ENCODE assay signal across 27 cellular contexts in the genomic region with DNA sequence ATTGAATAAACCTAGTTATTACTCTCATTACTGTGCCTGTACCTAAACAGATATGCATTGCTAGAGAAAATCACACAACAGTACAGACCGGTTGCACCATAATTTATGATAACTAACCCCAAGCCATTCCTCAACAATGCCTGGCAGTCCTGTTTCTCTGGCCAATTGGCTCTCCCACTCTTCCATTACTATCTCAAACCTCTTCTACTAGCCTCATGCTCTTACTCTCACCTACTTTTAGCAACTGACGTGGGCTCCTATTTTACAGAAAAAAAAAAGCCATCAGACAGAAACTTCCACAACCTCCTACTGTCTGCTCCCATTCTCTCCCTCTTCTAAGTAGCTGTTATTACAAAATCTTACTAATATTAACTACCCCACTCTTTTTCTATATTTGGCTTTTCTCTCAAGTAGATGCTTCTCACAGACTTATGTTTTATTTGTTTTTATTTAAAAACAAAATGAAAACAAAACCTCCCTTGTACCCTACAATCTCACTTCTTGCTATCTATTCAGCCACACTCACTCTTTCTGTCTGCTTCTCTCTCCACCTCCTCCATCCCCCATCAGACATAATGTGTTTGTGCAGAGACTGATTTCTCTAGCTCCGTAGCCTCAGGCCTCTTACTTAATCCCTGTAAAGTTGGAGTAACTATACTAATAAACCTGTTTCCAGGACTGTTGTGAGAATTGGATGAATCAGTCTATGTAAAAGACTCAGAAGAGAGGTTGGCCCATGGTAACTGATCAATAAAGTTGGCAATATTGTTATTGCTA. TPM values are rescaled to one million over a fixed set of nuclear protein-coding genes. Genes with fewer than 3 reads are reported as not detected.
A peak's percentile ranks its signal among the peaks of the same experiment; 100 is the strongest.
DNase-seq lines count a peak whose midpoint lies in the region; ATAC-seq, FAIRE-seq and TF ChIP-seq lines count a peak whose summit lies in the region.
"Had no signal": no experiment of that assay in that cellular context is flagged by ENCODE, and none has a peak within 500 bp of the region (broad histone marks: within the 10 kb centered on the region; RNA-seq: fewer than 3 reads in every experiment).

No MANE protein-coding gene starts in this region.

- H3K36me3 ChIP-seq in bronchial epithelial cell (ENCODE audit: control insufficient read depth, insufficient read depth, low read length), result peaks cover 1% of the 10 kb centered on the region
- H3K36me3 ChIP-seq in heart right ventricle, result peaks cover 0 to 44% (median 9%) of the 10 kb centered on the region in 9 donors

- no peak for FAIRE-seq in bronchial epithelial cell (lab: Jason Lieb, UNC)
- FAIRE-seq: GM12891, HTR-8/SVneo had no signal

- ATAC-seq in Right ventricle myocardium inferior (peak; percentile 48), heart right ventricle (peak in 7 of 8 donors; percentile 75 to 95 (median 84)), HG03108 (IDR thresholded peaks at IDR 0.05; ENCODE audit: unreplicated experiment) (no peak)
- ATAC-seq: SK-N-SH treated with all-trans-retinoic acid at 6 μM for 48 hours had no signal

- H3K27me3 ChIP-seq in bronchial epithelial cell (ENCODE audit: control insufficient read depth, insufficient read depth, low read length) (no peaks in the 10 kb centered on the region), heart right ventricle (no peaks in the 10 kb centered on the region)
- H3K27me3 ChIP-seq: Peyer's patch, SJCRH30 had no signal

- H3K27ac ChIP-seq in heart right ventricle, result peak overlapping the region in 6 of 10 donors; percentile 1 to 72 (median 62)
- H3K27ac ChIP-seq: 22Rv1, C4-2B, Peyer's patch, SJCRH30 had no signal

- H3K4me3 ChIP-seq in bronchial epithelial cell (ENCODE audit: low read depth, low read length) (no peak overlapping the region), heart right ventricle (no peak overlapping the region)
- H3K4me3 ChIP-seq: Peyer's patch, SJCRH30 had no signal

- TF ChIP-seq CTCF in bronchial epithelial cell (IDR thresholded peaks at IDR 0.05; ENCODE audit: insufficient read depth, low read length, severe bottlenecking), result no peak
- TF ChIP-seq CTCF in heart right ventricle (IDR thresholded peaks at IDR 0.05), result no peak

- intact Hi-C loops in Right ventricle myocardium inferior (cut with DNase I), result loop anchor here (2.0 kb wide), 1 partner anchor 16 kb away; no protein-coding TSS in a partner anchor
- intact Hi-C loops in cardiac septum (cut with DNase I), result no loop called here
- intact Hi-C loops in heart right ventricle (cut with DNase I), result no loop called here

- H3K9me3 ChIP-seq in heart right ventricle, result peaks cover 0 to 9% (median 0%) of the 10 kb centered on the region in 11 donors
- H3K9me3 ChIP-seq: Peyer's patch had no signal

- H3K4me1 ChIP-seq in heart right ventricle, result peaks cover 3 to 43% (median 22%) of the 10 kb centered on the region in 9 donors
- H3K4me1 ChIP-seq: SJCRH30 had no signal

- in situ Hi-C loops in G401 (cut with HindIII; ENCODE audit: low sequenced_read_pairs), result no loop called here

- 57 to 68% methylated on average over 3 of the region's 3 CpGs for WGBS in heart right ventricle, 2 donors

- DNase-seq in Right ventricle myocardium inferior (ENCODE audit: missing footprints), result no peak
- no peak for DNase-seq in cardiac septum (ENCODE audit: low spot score)
- DNase-seq in bronchial epithelial cell (ENCODE audit: low read depth), result peak; percentile 15
- DNase-seq in heart right ventricle, result peak in 1 of 2 donors; percentile 14
- no peak for DNase-seq in OCI-M1 (lab: John Stamatoyannopoulos, UW)
- no peak for DNase-seq in G401 (ENCODE audit: low spot score)
- DNase-seq in mucosa of gallbladder (ENCODE audit: low spot score), result no peak
- DNase-seq: CD8-positive, alpha-beta memory T cell; DMS 273 treated with DMSO at 0.1 percent for 48 hours; DMS79; EL; GF-D8; KBM-7; NCI-H1048; NCI-H1417 treated with DMSO at 0.1 percent for 48 hours; NCI-H1694 treated with DMSO at 0.1 percent for 48 hours; NCI-H2081; NCI-H2227 treated with DMSO at 0.1 percent for 48 hours; NCI-H526 treated with DMSO at 0.1 percent for 48 hours; Peyer's patch; SJCRH30 had no signal

RNA-seq across cellular contexts. Expression of a gene that starts 9.1 kb away (rescaled TPM):
- 18.1 TPM for total RNA-seq in Right ventricle myocardium inferior
- 27.5 TPM for total RNA-seq in cardiac septum
- 41.1 and 49.0 TPM in 2 replicates for total RNA-seq in bronchial epithelial cell
- 10 to 100 TPM; 16.7 to 32.8 (median 24.3) TPM for total RNA-seq in heart right ventricle
- 10 to 100 TPM; 11.1 to 21.4 TPM for polyA plus RNA-seq in heart right ventricle
- 11.1 and 15.1 TPM in 2 replicates for total RNA-seq in G401 (2014; rRNA removed; shearing (Covaris generic))
- total RNA-seq in mucosa of gallbladder, result 20.9 TPM
